Comparison of ENCODE assay signal across 19 cellular contexts in the genomic region with DNA sequence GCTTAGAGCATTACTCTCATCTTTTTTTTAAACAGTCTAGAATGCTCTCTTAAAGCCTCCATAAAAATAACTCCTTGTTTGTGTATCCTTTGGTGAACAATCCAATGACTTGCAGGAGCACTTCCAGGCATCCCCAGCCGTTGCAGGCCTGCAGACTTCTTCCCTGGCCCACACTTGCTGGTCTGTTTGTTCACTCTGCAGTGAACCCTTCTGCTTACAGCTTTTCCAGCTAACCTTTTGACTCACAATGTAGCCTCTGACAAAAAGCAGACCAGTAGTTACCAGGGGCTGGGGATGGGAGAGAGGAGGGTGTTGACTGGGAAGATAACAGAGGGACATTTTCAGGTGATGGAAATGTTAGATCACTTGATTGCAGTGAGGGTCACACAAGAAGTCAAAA. TPM values are rescaled to one million over a fixed set of nuclear protein-coding genes. Genes with fewer than 3 reads are reported as not detected.
DNase-seq lines count a peak whose midpoint lies in the region; ATAC-seq and TF ChIP-seq lines count a peak whose summit lies in the region.
"Had no signal": no experiment of that assay in that cellular context is flagged by ENCODE, and none has a peak within 500 bp of the region (broad histone marks: within the 10 kb centered on the region; RNA-seq: fewer than 3 reads in every experiment).

No MANE protein-coding gene starts in this region.

- TF ChIP-seq POLR2A in esophagus muscularis mucosa (IDR thresholded peaks at IDR 0.05; ENCODE audit: low read depth): no peak

- H3K27me3 Mint-ChIP-seq in osteocyte (ENCODE audit: unreplicated experiment) (no peaks in the 10 kb centered on the region), type B pancreatic cell (peaks cover 23% of the 10 kb centered on the region)

- H3K4me3 ChIP-seq in right atrium auricular region: no peak overlapping the region
- H3K4me3 ChIP-seq in esophagus muscularis mucosa: no peak overlapping the region
- H3K4me3 ChIP-seq: PC-9 had no signal

- ATAC-seq in Right ventricle myocardium superior (ENCODE audit: poor library complexity): peak; percentile 34
- ATAC-seq: CD8-positive, alpha-beta T cell had no signal

- H3K4me3 Mint-ChIP-seq in osteocyte (ENCODE audit: unreplicated experiment) (no peak overlapping the region), type B pancreatic cell (no peak overlapping the region)
- H3K4me3 Mint-ChIP-seq: CD8-positive, alpha-beta T cell had no signal

- no peaks in the 10 kb centered on the region for H3K9me3 Mint-ChIP-seq in osteocyte (ENCODE audit: unreplicated experiment)
- peaks cover 4% of the 10 kb centered on the region for H3K9me3 Mint-ChIP-seq in type B pancreatic cell
- H3K9me3 Mint-ChIP-seq: CD8-positive, alpha-beta T cell had no signal

- no peak for DNase-seq in Right ventricle myocardium superior
- no peak for DNase-seq in right atrium auricular region (ENCODE audit: low spot score)
- DNase-seq in esophagus muscularis mucosa (ENCODE audit: extremely low spot score): peak; percentile 39
- DNase-seq in osteocyte (ENCODE audit: extremely low spot score, unreplicated experiment): peak; percentile 32
- DNase-seq in type B pancreatic cell (ENCODE audit: extremely low spot score, unreplicated experiment): peak; percentile 31
- DNase-seq in cerebellar nuclear complex (lab: John Stamatoyannopoulos, UW): no peak
- no peak for DNase-seq in NCI-H526 treated with DMSO at 0.1 percent for 48 hours (lab: John Stamatoyannopoulos, UW)
- DNase-seq in NCI-H774 (lab: John Stamatoyannopoulos, UW): no peak
- DNase-seq: CD8-positive, alpha-beta T cell; DMS79 treated with DMSO at 0.1 percent for 48 hours; GOT3; NCI-H1436 treated with DMSO at 0.1 percent for 48 hours; NCI-H2029 treated with DMSO at 0.1 percent for 48 hours; NCI-H82; PC-9 had no signal

- H3K4me1 ChIP-seq in right atrium auricular region (no peaks in the 10 kb centered on the region), esophagus muscularis mucosa (no peaks in the 10 kb centered on the region)

- no peak for TF ChIP-seq EP300 in esophagus muscularis mucosa (IDR thresholded peaks at IDR 0.05)

- 15% methylated on average over 1 of the region's 1 CpG for WGBS in esophagus muscularis mucosa

- H3K36me3 Mint-ChIP-seq in osteocyte (ENCODE audit: unreplicated experiment): no peaks in the 10 kb centered on the region
- no peaks in the 10 kb centered on the region for H3K36me3 Mint-ChIP-seq in type B pancreatic cell
- H3K36me3 Mint-ChIP-seq: CD8-positive, alpha-beta T cell had no signal

- H3K4me1 Mint-ChIP-seq in osteocyte (ENCODE audit: unreplicated experiment) (no peaks in the 10 kb centered on the region), type B pancreatic cell (ENCODE audit: unreplicated experiment) (peaks cover 6% of the 10 kb centered on the region)

- no peak overlapping the region for H3K27ac ChIP-seq in right atrium auricular region
- no peak overlapping the region for H3K27ac ChIP-seq in esophagus muscularis mucosa (replicated peaks in 1 of 4)
- H3K27ac ChIP-seq: 22Rv1, HL-60, PC-9 had no signal

- H3K27ac Mint-ChIP-seq in osteocyte (ENCODE audit: unreplicated experiment) (no peak overlapping the region), type B pancreatic cell (peak overlapping the region; percentile 79)
- H3K27ac Mint-ChIP-seq: CD8-positive, alpha-beta T cell had no signal

- intact Hi-C loops in Right ventricle myocardium superior (cut with DNase I) (no loop called here), esophagus muscularis mucosa (cut with DNase I) (no loop called here)

- H3K36me3 ChIP-seq in right atrium auricular region (no peaks in the 10 kb centered on the region), esophagus muscularis mucosa (no peaks in the 10 kb centered on the region)

- H3K9me3 ChIP-seq in right atrium auricular region: no peaks in the 10 kb centered on the region
- H3K9me3 ChIP-seq in esophagus muscularis mucosa: peaks cover 0 to 4% (median 2%) of the 10 kb centered on the region in 4 donors

- TF ChIP-seq CTCF in right atrium auricular region (IDR thresholded peaks at IDR 0.05) (no peak), esophagus muscularis mucosa (IDR thresholded peaks at IDR 0.05) (no peak), osteocyte (IDR thresholded peaks at IDR 0.05) (no peak), type B pancreatic cell (conservative IDR thresholded peaks at IDR 0.05) (no peak)

- H3K27me3 ChIP-seq in right atrium auricular region (no peaks in the 10 kb centered on the region), esophagus muscularis mucosa (peaks cover 0 to 31% (median 0%) of the 10 kb centered on the region in 4 donors)

RNA-seq across cellular contexts. Expression of a gene that starts 9.1 kb away (rescaled TPM):
- total RNA-seq in Right ventricle myocardium superior (not detected), right atrium auricular region (not detected), esophagus muscularis mucosa (under 1 TPM in 1 of 4 donors, not detected in 3; 0.17 TPM), osteocyte (not detected in 2 replicates), type B pancreatic cell (ENCODE audit: low replicate concordance) (not detected in 2 replicates)
- total RNA-seq: CD8-positive, alpha-beta T cell; NCI-H460; PC-9; SK-MEL-5 had no signal

RNA-seq across cellular contexts. Expression of a gene that starts 21.7 kb away (rescaled TPM):
- total RNA-seq in Right ventricle myocardium superior (not detected), right atrium auricular region (not detected), esophagus muscularis mucosa (1 to 10 TPM in 1 of 4 donors, under 1 TPM in 1, not detected in 2; 0.17 to 2.3 TPM), osteocyte (not detected in 2 replicates), type B pancreatic cell (ENCODE audit: low replicate concordance) (0.34 and 0.45 TPM in 2 replicates)
- total RNA-seq: CD8-positive, alpha-beta T cell; NCI-H460; PC-9; SK-MEL-5 had no signal

RNA-seq across cellular contexts. Expression of a gene that starts 32.3 kb away (rescaled TPM):
- total RNA-seq in Right ventricle myocardium superior (not detected), right atrium auricular region (not detected), esophagus muscularis mucosa (not detected), osteocyte (not detected in 2 replicates), type B pancreatic cell (ENCODE audit: low replicate concordance) (2.1 and 2.7 TPM in 2 replicates)
- total RNA-seq: NCI-H460, SK-MEL-5 had no signal

RNA-seq across cellular contexts. Expression of a gene that starts 51.0 kb away (rescaled TPM):
- 0.56 TPM for total RNA-seq in Right ventricle myocardium superior
- 1 to 10 TPM in 1 of 2 donors, not detected in 1; 1.4 TPM for total RNA-seq in right atrium auricular region
- 10 to 100 TPM in 1 of 4 donors, 1 to 10 TPM in 3; 2.3 to 12.5 (median 3.7) TPM for total RNA-seq in esophagus muscularis mucosa
- not detected in 2 replicates for total RNA-seq in osteocyte
- total RNA-seq in type B pancreatic cell (ENCODE audit: low replicate concordance): 0.92 and 2.1 TPM in 2 replicates
- total RNA-seq: NCI-H460 had no signal

Comparison
In these comparisons a context has a peak if more than half of its experiments do, and no peak if none do; other contexts are left out.
1. DNase-seq: peak in esophagus muscularis mucosa (single experiment), osteocyte (single experiment) and type B pancreatic cell (single experiment); none in Right ventricle myocardium superior (single experiment), right atrium auricular region (single experiment), cerebellar nuclear complex (0 of 2), NCI-H526 treated with DMSO at 0.1 percent for 48 hours (single experiment) and NCI-H774 (single experiment).